ENCODE assay signal across 8 cellular contexts in genomic region chr10:79071535-79071923, GRCh38. TPM values are rescaled to one million over a fixed set of nuclear protein-coding genes. Genes with fewer than 3 reads are reported as not detected.
DNase-seq lines count a peak whose midpoint lies in the region; ATAC-seq, FAIRE-seq and TF ChIP-seq lines count a peak whose summit lies in the region.

No MANE protein-coding gene starts in this region.

- no peak for ATAC-seq in lung (ENCODE audit: insufficient read depth, low FRiP score)
- ATAC-seq in HG02870 (IDR thresholded peaks at IDR 0.05; ENCODE audit: unreplicated experiment): no peak

- H3K9me3 Mint-ChIP-seq in activated CD4-positive, alpha-beta T cell treated with anti-CD3 and anti-CD28 coated beads, Interleukin-2, amount 10 ng/mL, durations not matched to agents 24 days and 14 days: no peaks in the 10 kb centered on the region

- H3K36me3 ChIP-seq in brain microvascular endothelial cell (replicated peaks): no peaks in the 10 kb centered on the region
- H3K36me3 ChIP-seq in lung (ENCODE audit: control insufficient read depth in 2 of 2, insufficient read depth in 2 of 2, low read length in 2 of 2): no peaks in the 10 kb centered on the region
- no peaks in the 10 kb centered on the region for H3K36me3 ChIP-seq in thyroid gland

- no peak for FAIRE-seq in H54 (lab: Jason Lieb, UNC)

- H3K27ac ChIP-seq in brain microvascular endothelial cell (no peak overlapping the region), lung (ENCODE audit: low read depth in 1 of 2, low read length in 1 of 2) (peak overlapping the region; percentile 97 to 99), thyroid gland (peak overlapping the region; percentile 98 to 99 (median 99))

- peaks cover 5% of the 10 kb centered on the region for H3K36me3 Mint-ChIP-seq in activated CD4-positive, alpha-beta T cell treated with anti-CD3 and anti-CD28 coated beads, Interleukin-2, amount 10 ng/mL, durations not matched to agents 24 days and 14 days (ENCODE audit: low read depth)

- TF ChIP-seq POLR2A in thyroid gland (IDR thresholded peaks at IDR 0.05) (no peak), H54 (IDR thresholded peaks at IDR 0.05; ENCODE audit: low read depth, low read length) (no peak)

- peak overlapping the region; percentile 91 for H3K4me3 ChIP-seq in brain microvascular endothelial cell (ENCODE audit: low read depth, low read length)
- no peak overlapping the region for H3K4me3 ChIP-seq in lung
- H3K4me3 ChIP-seq in thyroid gland (replicated peaks in 1 of 3): peak overlapping the region in 2 of 3 donors; percentile 52 to 95

- peaks cover 19% of the 10 kb centered on the region for H3K27me3 Mint-ChIP-seq in activated CD4-positive, alpha-beta T cell treated with anti-CD3 and anti-CD28 coated beads, Interleukin-2, amount 10 ng/mL, durations not matched to agents 24 days and 14 days

- intact Hi-C loops in activated CD4-positive, alpha-beta T cell treated with anti-CD3 and anti-CD28 coated beads, Interleukin-2, amount 10 ng/mL, durations not matched to agents 24 days and 14 days (cut with micrococcal nuclease): no loop called here
- intact Hi-C loops in thyroid gland (cut with DNase I): loop anchor here (5.0 to 10.0 kb wide), 2 partner anchors 63 to 126 kb away; no protein-coding TSS in a partner anchor

- TF ChIP-seq CTCF in brain microvascular endothelial cell (IDR thresholded peaks at IDR 0.05; ENCODE audit: low read depth, low read length, missing control alignments) (no peak), lung (IDR thresholded peaks at IDR 0.05; ENCODE audit: control extremely low read depth, extremely low read depth) (no peak), thyroid gland (IDR thresholded peaks at IDR 0.05) (no peak)

- H3K4me1 Mint-ChIP-seq in activated CD4-positive, alpha-beta T cell treated with anti-CD3 and anti-CD28 coated beads, Interleukin-2, amount 10 ng/mL, durations not matched to agents 24 days and 14 days: peaks cover 30% of the 10 kb centered on the region

- no peak for DNase-seq in activated CD4-positive, alpha-beta T cell treated with anti-CD3 and anti-CD28 coated beads, Interleukin-2, amount 10 ng/mL, durations not matched to agents 24 days and 14 days
- DNase-seq in activated CD4-positive, alpha-beta T cell treated with anti-CD3 and anti-CD28 coated beads for 1 hour: no peak
- no peak for DNase-seq in brain microvascular endothelial cell
- no peak for DNase-seq in lung (ENCODE audit: low spot score)
- no peak for DNase-seq in thyroid gland
- DNase-seq in H54 (ENCODE audit: insufficient read length, low spot score): no peak
- no peak for DNase-seq in DMS79 (lab: John Stamatoyannopoulos, UW)

- peak overlapping the region; percentile 95 for H3K4me3 Mint-ChIP-seq in activated CD4-positive, alpha-beta T cell treated with anti-CD3 and anti-CD28 coated beads, Interleukin-2, amount 10 ng/mL, durations not matched to agents 24 days and 14 days

- H3K27me3 ChIP-seq in brain microvascular endothelial cell (replicated peaks) (no peaks in the 10 kb centered on the region), lung (ENCODE audit: control insufficient read depth, insufficient read depth) (no peaks in the 10 kb centered on the region), thyroid gland (no peaks in the 10 kb centered on the region)

- WGBS in lung, 2 donors: 8 to 9% methylated on average over 8 of the region's 8 CpGs
- 11 to 25% methylated on average over 7 to 8 of the region's 8 CpGs for WGBS in thyroid gland, 2 donors

- H3K27ac Mint-ChIP-seq in activated CD4-positive, alpha-beta T cell treated with anti-CD3 and anti-CD28 coated beads, Interleukin-2, amount 10 ng/mL, durations not matched to agents 24 days and 14 days: no peak overlapping the region

- H3K4me1 ChIP-seq in lung (ENCODE audit: control insufficient read depth in 2 of 2, insufficient read depth in 2 of 2, low read length in 2 of 2) (peaks cover 31 to 43% of the 10 kb centered on the region in 2 donors), thyroid gland (peaks cover 60 to 63% of the 10 kb centered on the region in 2 donors)

- no peaks in the 10 kb centered on the region for H3K9me3 ChIP-seq in lung (ENCODE audit: control insufficient read depth in 2 of 2, insufficient read depth in 1 of 2, low read length in 1 of 2)
- H3K9me3 ChIP-seq in thyroid gland: no peaks in the 10 kb centered on the region

- in situ Hi-C loops in brain microvascular endothelial cell (cut with HindIII; ENCODE audit: low pct_ligation_motif_present, low sequenced_read_pairs): no loop called here

RNA-seq across cellular contexts. Expression of gene ZMIZ1, which starts 2.8 kb away (rescaled TPM):
- 66.3 and 71.7 TPM in 2 replicates for total RNA-seq in activated CD4-positive, alpha-beta T cell treated with anti-CD3 and anti-CD28 coated beads, Interleukin-2, amount 10 ng/mL, durations not matched to agents 24 days and 14 days
- total RNA-seq in lung (10 to 100 TPM; 43.7 to 80.2 TPM), thyroid gland (100 to 1,000 TPM in 2 of 4 donors, 10 to 100 TPM in 2; 59.9 to 128 (median 94.4) TPM)
- polyA plus RNA-seq in lung: 10 to 100 TPM; 18.3 to 41.5 TPM
